21 cellular contexts compared by ENCODE assay signal in genomic region chr17:28544402-28545140, GRCh38. TPM values are rescaled to one million over a fixed set of nuclear protein-coding genes. Genes with fewer than 3 reads are reported as not detected.
"Had no signal": no experiment of that assay in that cellular context is flagged by ENCODE, and none has a peak within 500 bp of the region (broad histone marks: within the 10 kb centered on the region; RNA-seq: fewer than 3 reads in every experiment).

No MANE protein-coding gene starts in this region.

- H3K9me3 Mint-ChIP-seq: activated T-cell treated with anti-CD3 and anti-CD28 coated beads, Interleukin-2, amount 50 U/mL, for 4 hours; nephron; stimulated activated naive CD8-positive, alpha-beta T cell treated with anti-CD3 and anti-CD28 coated beads, Interleukin-15, Interleukin-2, amounts not matched to agents 100 ng/mL and 50 ng/mL, for 24 hours had no signal

- H3K27ac Mint-ChIP-seq: activated naive CD8-positive, alpha-beta T cell; nephron; stimulated activated naive CD8-positive, alpha-beta T cell treated with anti-CD3 and anti-CD28 coated beads, Interleukin-15, Interleukin-2, amounts not matched to agents 100 ng/mL and 50 ng/mL, for 24 hours had no signal

- DNase-seq: activated CD4-positive, alpha-beta T cell treated with anti-CD3 and anti-CD28 coated beads, Interleukin-2, amount 50 U/mL, for 1 hour; activated CD4-positive, CD25-positive, alpha-beta regulatory T cell treated with anti-CD3 and anti-CD28 coated beads, Interleukin-2, amount 50 U/mL, for 72 hours; activated CD8-positive, alpha-beta memory T cell treated with anti-CD3 and anti-CD28 coated beads, Interleukin-2, amount 50 U/mL, for 4 hours; activated gamma-delta T cell; activated T-cell treated with anti-CD3 and anti-CD28 coated beads, Interleukin-2, amount 50 U/mL, for 4 hours; dermis blood vessel endothelial cell; effector memory CD4-positive, alpha-beta T cell; foreskin fibroblast; left cardiac atrium; occipital lobe; stimulated activated CD4-positive, alpha-beta T cell treated with anti-CD3 and anti-CD28 coated beads, Interleukin-2, amount 100 ng/mL, for 48 hours; T-helper 1 cell; T1000; transverse colon; uterus had no signal

- H3K27me3 Mint-ChIP-seq: activated naive CD8-positive, alpha-beta T cell; stimulated activated naive CD8-positive, alpha-beta T cell treated with anti-CD3 and anti-CD28 coated beads, Interleukin-15, Interleukin-2, amounts not matched to agents 100 ng/mL and 50 ng/mL, for 24 hours had no signal

- H3K4me3 ChIP-seq: right atrium auricular region, transverse colon, uterus had no signal

- H3K9me3 ChIP-seq: right atrium auricular region, transverse colon, uterus had no signal

- H3K4me3 Mint-ChIP-seq: activated naive CD8-positive, alpha-beta T cell; activated T-cell treated with anti-CD3 and anti-CD28 coated beads, Interleukin-2, amount 50 U/mL, for 4 hours; nephron; stimulated activated naive CD8-positive, alpha-beta T cell treated with anti-CD3 and anti-CD28 coated beads, Interleukin-15, Interleukin-2, amounts not matched to agents 100 ng/mL and 50 ng/mL, for 24 hours had no signal

- H3K36me3 Mint-ChIP-seq: activated naive CD8-positive, alpha-beta T cell had no signal

- H3K4me1 ChIP-seq: uterus had no signal

- H3K27me3 ChIP-seq: right atrium auricular region, transverse colon, uterus had no signal

- H3K27ac ChIP-seq: right atrium auricular region, transverse colon, uterus had no signal

- ATAC-seq: activated T-cell treated with anti-CD3 and anti-CD28 coated beads, Interleukin-2, amount 50 U/mL, for 4 hours; left cardiac atrium had no signal

- H3K36me3 ChIP-seq: uterus had no signal

RNA-seq across cellular contexts. Expression of gene FOXN1, which starts 38.4 kb away (rescaled TPM):
- total RNA-seq: activated T-cell treated with anti-CD3 and anti-CD28 coated beads, Interleukin-2, amount 50 U/mL, for 4 hours; dermis blood vessel endothelial cell; glomerular endothelial cell; left cardiac atrium; mesenteric fat pad; occipital lobe; right atrium auricular region; uterus had no signal
